In genomic region chr13:33066329-33066728, GRCh38 we compare ENCODE assay signal across 1 cellular context.
TF ChIP-seq lines count a peak whose summit lies in the region.

No MANE protein-coding gene starts in this region.

TF ChIP-seq in K562, 482 proteins besides CTCF, POLR2A, EP300 and RAD21 (continued from another document):
- TF ChIP-seq, protein P1, sequence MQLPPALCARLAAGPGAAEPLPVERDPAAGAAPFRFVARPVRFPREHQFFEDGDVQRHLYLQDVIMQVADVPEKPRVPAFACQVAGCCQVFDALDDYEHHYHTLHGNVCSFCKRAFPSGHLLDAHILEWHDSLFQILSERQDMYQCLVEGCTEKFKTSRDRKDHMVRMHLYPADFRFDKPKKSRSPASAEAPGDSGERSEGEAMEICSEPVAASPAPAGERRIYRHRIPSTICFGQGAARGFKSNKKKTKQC (CRISPR knock-in tag; IDR thresholded peaks at IDR 0.05), result no peak
- TF ChIP-seq ZBTB8A (IDR thresholded peaks at IDR 0.05; ENCODE audit: partially characterized antibody) (no peak), LCOR (CRISPR knock-in tag; IDR thresholded peaks at IDR 0.05) (no peak), ZNF134 (CRISPR knock-in tag; conservative IDR thresholded peaks at IDR 0.05) (no peak), ZNF583 (CRISPR knock-in tag; IDR thresholded peaks at IDR 0.05) (no peak), ZNF707 (CRISPR knock-in tag; conservative IDR thresholded peaks at IDR 0.05) (no peak), SNIP1 (IDR thresholded peaks at IDR 0.05; ENCODE audit: low read depth) (no peak)
